In the genomic region with DNA sequence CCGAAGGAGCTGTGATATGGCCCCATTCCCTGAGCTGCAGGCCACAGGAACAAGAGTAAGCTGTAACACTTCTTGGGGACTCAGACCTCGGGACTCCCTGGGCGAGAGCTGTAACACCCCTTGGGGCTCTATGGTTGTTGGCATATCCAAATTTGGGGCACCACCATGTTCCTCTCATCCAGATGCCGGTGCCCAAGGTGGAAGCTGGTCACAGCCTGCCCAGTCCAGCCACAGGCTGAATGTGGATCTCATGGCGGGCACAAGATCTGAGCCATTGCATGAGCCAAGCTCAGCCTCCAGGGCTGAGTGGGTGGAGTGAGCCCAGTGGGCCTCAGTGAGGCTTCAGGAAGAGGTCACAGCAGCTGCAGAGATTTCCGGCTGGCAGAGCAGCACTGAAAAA, we compare ENCODE assay signal across 23 cellular contexts.
"Had no signal": no experiment of that assay in that cellular context is flagged by ENCODE, and none has a peak within 500 bp of the region (broad histone marks: within the 10 kb centered on the region; RNA-seq: fewer than 3 reads in every experiment).

No MANE protein-coding gene starts in this region.

- H3K9me3 ChIP-seq: suprapubic skin, testis, thoracic aorta, thyroid gland, upper lobe of right lung, uterus, vagina had no signal

- H3K27ac ChIP-seq: stomach, suprapubic skin, testis, thoracic aorta, thyroid gland, tibial artery, tibial nerve, transverse colon, upper lobe of left lung, upper lobe of right lung, uterus, vagina had no signal

- H3K4me1 ChIP-seq: stomach, suprapubic skin, testis, thyroid gland, tibial artery, tibial nerve, transverse colon, upper lobe of left lung, upper lobe of right lung, uterus, vagina had no signal

- H3K27me3 ChIP-seq: stomach, suprapubic skin, testis, thyroid gland, tibial artery, tibial nerve, transverse colon, upper lobe of left lung, upper lobe of right lung, uterus, vagina had no signal

- H3K36me3 ChIP-seq: stomach, suprapubic skin, thoracic aorta, thyroid gland, tibial artery, tibial nerve, transverse colon, upper lobe of left lung, upper lobe of right lung, uterus, vagina had no signal

- H3K4me3 ChIP-seq: stomach, suprapubic skin, testis, thoracic aorta, thyroid gland, tibial artery, tibial nerve, transverse colon, upper lobe of left lung, upper lobe of right lung, uterus, vagina had no signal

- DNase-seq: stimulated activated CD4-positive, alpha-beta T cell treated with anti-CD3 and anti-CD28 coated beads, Interleukin-2, amount 100 ng/mL, for 48 hours; stimulated activated CD4-positive, alpha-beta T cell treated with anti-CD3 and anti-CD28 coated beads, Interleukin-4, amount 100 ng/mL, for 1 hour; stimulated activated CD4-positive, alpha-beta T cell treated with anti-CD3 and anti-CD28 coated beads, Interleukin-4, amount 100 ng/mL, for 24 hours; stimulated activated CD4-positive, alpha-beta T cell treated with anti-CD3 and anti-CD28 coated beads, Interleukin-4, amount 100 ng/mL, for 4 hours; stimulated activated CD8-positive, alpha-beta memory T cell treated with anti-CD3 and anti-CD28 coated beads, Interleukin-4, amount 100 ng/mL, for 48 hours; stimulated activated naive B cell treated with anti-CD40 and anti-IgM and Interleukin-4, amounts not matched to agents 10 μg/mL and 1 μg/mL and 100 μg/mL, for 72 hours; stimulated activated naive CD4-positive, alpha-beta T cell; stimulated activated naive CD4-positive, alpha-beta T cell treated with Interleukin-2 at 50 U/mL for 16 hours; stimulated activated naive CD8-positive, alpha-beta T cell treated with anti-CD3 and anti-CD28 coated beads, Interleukin-15, amount 100 ng/mL, for 72 hours; stimulated activated naive CD8-positive, alpha-beta T cell treated with anti-CD3 and anti-CD28 coated beads, Interleukin-15, Interleukin-2, amounts not matched to agents 100 U/mL and 50 U/mL, for 24 hours; stomach; substantia nigra; testis; thyroid gland; tibial artery; transverse colon; upper lobe of left lung; upper lobe of right lung; uterus had no signal
